14 cellular contexts compared by ENCODE assay signal in genomic region chr1:18201997-18202719, GRCh38.
A peak's percentile ranks its signal among the peaks of the same experiment; 100 is the strongest.
DNase-seq lines count a peak whose midpoint lies in the region; ATAC-seq and TF ChIP-seq lines count a peak whose summit lies in the region.
"Had no signal": no experiment of that assay in that cellular context is flagged by ENCODE, and none has a peak within 500 bp of the region (broad histone marks: within the 10 kb centered on the region; RNA-seq: fewer than 3 reads in every experiment).

No MANE protein-coding gene starts in this region.

- no peak for TF ChIP-seq CTCF in LNCaP clone FGC (IDR thresholded peaks at IDR 0.05; ENCODE audit: control insufficient read depth, extremely low read depth, insufficient read depth)
- TF ChIP-seq CTCF in dorsolateral prefrontal cortex (IDR thresholded peaks at IDR 0.05 in 54 of 56, conservative IDR thresholded peaks at IDR 0.05 in 2 of 56; ENCODE audit: low read depth in 1 of 56, partially characterized antibody in 56 of 56): no peak
- no peak for TF ChIP-seq CTCF in prostate gland (IDR thresholded peaks at IDR 0.05)

- 37% methylated on average over 4 of the region's 4 CpGs for WGBS in prostate gland

- no peak for ATAC-seq in GM18861 (IDR thresholded peaks at IDR 0.05; ENCODE audit: unreplicated experiment)
- ATAC-seq: CD8-positive, alpha-beta T cell; HCT116; HepG2 had no signal

- intact Hi-C loops in dorsolateral prefrontal cortex (cut with DNase I): no loop called here
- intact Hi-C loops in prostate gland (cut with DNase I): no loop called here

- no peaks in the 10 kb centered on the region for H3K9me3 ChIP-seq in prostate gland
- H3K9me3 ChIP-seq: BE2C had no signal

- peak; percentile 35 for DNase-seq in Ammon's horn (ENCODE audit: low spot score)
- peak; percentile 42 for DNase-seq in LNCaP clone FGC (ENCODE audit: low read depth)
- no peak for DNase-seq in dorsolateral prefrontal cortex
- DNase-seq in prostate gland (ENCODE audit: low spot score): peak; percentile 46
- DNase-seq in AML-193 (lab: John Stamatoyannopoulos, UW): no peak
- DNase-seq in NK-92 treated with Interleukin-12 subunit alpha and Interleukin-12 subunit beta, amount 100 ng/mL, for 24 hours (lab: John Stamatoyannopoulos, UW): no peak
- DNase-seq: ACHN; BE2C; CD8-positive, alpha-beta T cell; COR-L47; DND-41 had no signal

- H3K27ac ChIP-seq in dorsolateral prefrontal cortex: peak overlapping the region in 45 of 59 donors; percentile 32 to 88 (median 74)
- H3K27ac ChIP-seq in prostate gland: no peak overlapping the region

- no peak overlapping the region for H3K4me3 ChIP-seq in LNCaP clone FGC (ENCODE audit: low read depth, low read length)
- H3K4me3 ChIP-seq in dorsolateral prefrontal cortex: no peak overlapping the region
- H3K4me3 ChIP-seq in prostate gland: no peak overlapping the region

- H3K36me3 ChIP-seq in prostate gland: no peaks in the 10 kb centered on the region
- H3K36me3 ChIP-seq: BE2C had no signal

- H3K4me1 ChIP-seq in prostate gland (replicated peaks): no peaks in the 10 kb centered on the region
- H3K4me1 ChIP-seq: BE2C had no signal

- no peak for TF ChIP-seq POLR2A in prostate gland (IDR thresholded peaks at IDR 0.05)

- H3K27me3 ChIP-seq in dorsolateral prefrontal cortex (peaks cover 0 to 6% (median 0%) of the 10 kb centered on the region in 45 donors), prostate gland (replicated peaks; ENCODE audit: insufficient read depth) (peaks cover 3% of the 10 kb centered on the region)
- H3K27me3 ChIP-seq: BE2C had no signal

Comparison
In these comparisons a context has a peak if more than half of its experiments do, and no peak if none do; other contexts are left out.
1. DNase-seq: peak in Ammon's horn (single experiment), LNCaP clone FGC (single experiment) and prostate gland (single experiment); none in dorsolateral prefrontal cortex (0 of 10), AML-193 (0 of 2) and NK-92 treated with Interleukin-12 subunit alpha and Interleukin-12 subunit beta, amount 100 ng/mL, for 24 hours (single experiment).
2. H3K27ac ChIP-seq: peak in dorsolateral prefrontal cortex (45 of 59); none in prostate gland (0 of 2).